Comparison of ENCODE assay signal across 8 cellular contexts in the genomic region with DNA sequence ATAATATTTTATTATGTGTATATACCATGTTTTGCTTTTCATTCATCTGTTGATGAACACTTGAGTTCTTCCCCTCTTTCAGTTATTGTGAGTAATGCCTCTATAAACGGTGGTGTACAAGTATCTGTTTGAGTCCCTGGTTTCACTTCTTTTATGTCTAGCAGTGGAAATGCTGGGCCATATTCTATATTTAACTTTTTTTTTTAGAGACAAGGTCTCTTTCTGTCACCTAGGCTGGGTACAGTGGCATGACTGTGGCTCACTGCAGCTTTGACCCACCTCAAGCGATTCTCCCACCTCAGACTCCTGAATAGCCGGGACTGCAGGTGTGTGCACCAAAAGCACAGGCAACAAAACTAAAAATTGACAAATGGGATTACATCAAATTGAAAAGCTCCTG. TPM values are rescaled to one million over a fixed set of nuclear protein-coding genes. Genes with fewer than 3 reads are reported as not detected.
DNase-seq lines count a peak whose midpoint lies in the region; ATAC-seq, FAIRE-seq and TF ChIP-seq lines count a peak whose summit lies in the region.
"Had no signal": no experiment of that assay in that cellular context is flagged by ENCODE, and none has a peak within 500 bp of the region (broad histone marks: within the 10 kb centered on the region; RNA-seq: fewer than 3 reads in every experiment).

No MANE protein-coding gene starts in this region.

- 92 to 96% methylated on average over 3 of the region's 3 CpGs for WGBS in pancreas, 2 donors
- 77 to 80% (median 79%) methylated on average over 3 of the region's 3 CpGs for WGBS in adrenal gland, 4 donors

- no peak for TF ChIP-seq POLR2A in adrenal gland (IDR thresholded peaks at IDR 0.05)

- no peak overlapping the region for H3K4me3 ChIP-seq in pancreas
- H3K4me3 ChIP-seq in adrenal gland: no peak overlapping the region

- H3K27ac ChIP-seq in pancreas (no peak overlapping the region), adrenal gland (no peak overlapping the region)

- no peaks in the 10 kb centered on the region for H3K27me3 ChIP-seq in pancreas
- no peaks in the 10 kb centered on the region for H3K27me3 ChIP-seq in adrenal gland

- H3K4me1 ChIP-seq in pancreas: peaks cover 0 to 7% (median 6%) of the 10 kb centered on the region in 3 donors
- peaks cover 6 to 38% of the 10 kb centered on the region in 2 donors for H3K4me1 ChIP-seq in adrenal gland (replicated peaks in 1 of 2)

- no peaks in the 10 kb centered on the region for H3K9me3 ChIP-seq in pancreas
- no peaks in the 10 kb centered on the region for H3K9me3 ChIP-seq in adrenal gland (replicated peaks in 1 of 3)

- ATAC-seq in GM18907 (IDR thresholded peaks at IDR 0.05; ENCODE audit: unreplicated experiment): peak; percentile 87
- peak; percentile 84 for ATAC-seq in GM21723 (IDR thresholded peaks at IDR 0.05; ENCODE audit: unreplicated experiment)
- ATAC-seq in HG03520 (IDR thresholded peaks at IDR 0.05; ENCODE audit: unreplicated experiment): peak; percentile 82
- no peak for ATAC-seq in pancreas

- DNase-seq in germinal center (ENCODE audit: low spot score): peak; percentile 39
- DNase-seq in pancreas: no peak
- no peak for DNase-seq in adrenal gland
- no peak for DNase-seq in GF-D8 (lab: John Stamatoyannopoulos, UW)
- DNase-seq: NCI-H2171 had no signal

- no peak for FAIRE-seq in pancreas (lab: Jason Lieb, UNC)

- intact Hi-C loops in pancreas (cut with DNase I): no loop called here
- intact Hi-C loops in adrenal gland (cut with DNase I): no loop called here

- no peaks in the 10 kb centered on the region for H3K36me3 ChIP-seq in pancreas
- H3K36me3 ChIP-seq in adrenal gland (replicated peaks in 1 of 2): no peaks in the 10 kb centered on the region

- TF ChIP-seq CTCF in pancreas (IDR thresholded peaks at IDR 0.05): no peak
- no peak for TF ChIP-seq CTCF in adrenal gland (IDR thresholded peaks at IDR 0.05)

RNA-seq across cellular contexts. Expression of a gene that starts 19.9 kb away (rescaled TPM):
- total RNA-seq in pancreas (10 to 100 TPM; 27.2 to 58.8 (median 32.6) TPM), adrenal gland (100 to 1,000 TPM; 134 to 242 (median 164) TPM)
- polyA plus RNA-seq in pancreas (10 to 100 TPM; 13.3 to 25.6 TPM), adrenal gland (100 to 1,000 TPM in 1 of 3 donors, 10 to 100 TPM in 2; 26.7 to 188 (median 29.8) TPM)

Comparison
In these comparisons a context has a peak if more than half of its experiments do, and no peak if none do; other contexts are left out.
1. ATAC-seq: peak in GM18907 (single experiment), GM21723 (single experiment) and HG03520 (single experiment); none in pancreas (0 of 4).